22 cellular contexts compared by ENCODE assay signal in genomic region chr19:10363789-10364281, GRCh38. TPM values are rescaled to one million over a fixed set of nuclear protein-coding genes. Genes with fewer than 3 reads are reported as not detected.
DNase-seq lines count a peak whose midpoint lies in the region; ATAC-seq and TF ChIP-seq lines count a peak whose summit lies in the region.
"Had no signal": no experiment of that assay in that cellular context is flagged by ENCODE, and none has a peak within 500 bp of the region (broad histone marks: within the 10 kb centered on the region; RNA-seq: fewer than 3 reads in every experiment).

No MANE protein-coding gene starts in this region.

- H3K9me3 Mint-ChIP-seq in activated CD4-positive, alpha-beta T cell treated with anti-CD3 and anti-CD28 coated beads for 36 hours (ENCODE audit: low read depth) = no peaks in the 10 kb centered on the region
- H3K9me3 Mint-ChIP-seq: T-cell, type B pancreatic cell had no signal

- H3K4me3 Mint-ChIP-seq in activated CD4-positive, alpha-beta T cell treated with anti-CD3 and anti-CD28 coated beads for 36 hours = no peak overlapping the region
- H3K4me3 Mint-ChIP-seq: T-cell, type B pancreatic cell had no signal

- H3K9me3 ChIP-seq in mammary epithelial cell (replicated peaks; ENCODE audit: insufficient read depth, low read length) (no peaks in the 10 kb centered on the region), osteoblast (ENCODE audit: low read depth, low read length) (no peaks in the 10 kb centered on the region), Peyer's patch (no peaks in the 10 kb centered on the region)
- H3K9me3 ChIP-seq: BLaER1, lower lobe of right lung, pancreas, stomach had no signal

- BruUV-seq in mammary epithelial cell (replicated peaks; lab: Mats Ljungman, UMichigan) = no TSS peak

- H3K36me3 ChIP-seq in mammary epithelial cell (ENCODE audit: insufficient read depth, low read length) (peaks cover 13% of the 10 kb centered on the region), osteoblast (ENCODE audit: insufficient read depth, low read length) (peaks cover 38% of the 10 kb centered on the region), Peyer's patch (peaks cover 0 to 98% (median 0%) of the 10 kb centered on the region in 3 donors)

- H4K20me1 ChIP-seq in mammary epithelial cell (ENCODE audit: insufficient read depth, low read length) (no peaks in the 10 kb centered on the region), osteoblast (ENCODE audit: insufficient read depth, low read length) (peaks cover 6% of the 10 kb centered on the region)

- DNase-seq in activated CD4-positive, alpha-beta T cell treated with anti-CD3 and anti-CD28 coated beads for 36 hours = no peak
- no peak for DNase-seq in activated CD4-positive, alpha-beta T cell treated with anti-CD3 and anti-CD28 coated beads for 4 hours
- peak; percentile 85 for DNase-seq in M059J (ENCODE audit: low read depth)
- DNase-seq in mammary epithelial cell = peak; percentile 24
- DNase-seq in osteoblast (ENCODE audit: insufficient read length, low spot score, missing footprints) = peak; percentile 41
- no peak for DNase-seq in Peyer's patch
- DNase-seq: activated CD4-positive, alpha-beta T cell treated with anti-CD3 and anti-CD28 coated beads, Interleukin-2, amount 50 U/mL, for 1 hour; activated naive CD4-positive, alpha-beta T cell; aorta; Calu3; Karpas-422; lower lobe of right lung; NCI-H510A treated with DMSO at 0.1 percent for 48 hours; pancreas; SHP77; stomach; T-cell had no signal

- intact Hi-C loops in activated CD4-positive, alpha-beta T cell treated with anti-CD3 and anti-CD28 coated beads for 36 hours (cut with DNase I, micrococcal nuclease) = no loop called here
- intact Hi-C loops in mammary epithelial cell (cut with micrococcal nuclease) = no loop called here

- H3K4me3 ChIP-seq in mammary epithelial cell (replicated peaks in 1 of 3; ENCODE audit: insufficient read depth in 1 of 3, low read depth in 2 of 3, low read length in 3 of 3) (no peak overlapping the region), osteoblast (ENCODE audit: insufficient read depth, low read length) (no peak overlapping the region), Peyer's patch (no peak overlapping the region)
- H3K4me3 ChIP-seq: BLaER1, coronary artery, lower lobe of right lung, pancreas, stomach had no signal

- H3K27ac ChIP-seq in mammary epithelial cell (ENCODE audit: insufficient read depth, low read depth, low read length) (no peak overlapping the region), osteoblast (ENCODE audit: low read depth, low read length) (no peak overlapping the region), Peyer's patch (no peak overlapping the region)
- H3K27ac ChIP-seq: BLaER1, coronary artery, lower lobe of right lung, pancreas, stomach had no signal

- no peak overlapping the region for H2AFZ ChIP-seq in mammary epithelial cell (ENCODE audit: low read depth, low read length)
- H2AFZ ChIP-seq in osteoblast (ENCODE audit: low read length) = no peak overlapping the region

- H3K4me1 Mint-ChIP-seq in activated CD4-positive, alpha-beta T cell treated with anti-CD3 and anti-CD28 coated beads for 36 hours = no peaks in the 10 kb centered on the region
- H3K4me1 Mint-ChIP-seq: T-cell had no signal

- H3K4me2 ChIP-seq in mammary epithelial cell (ENCODE audit: insufficient read depth, low read depth, low read length) (no peak overlapping the region), osteoblast (ENCODE audit: insufficient read depth, low read length) (no peak overlapping the region)
- H3K4me2 ChIP-seq: BLaER1 had no signal

- H3K9ac ChIP-seq in mammary epithelial cell (ENCODE audit: insufficient read depth, low read length) = no peak overlapping the region
- H3K9ac ChIP-seq: BLaER1 had no signal

- in situ Hi-C loops in mammary epithelial cell (cut with MboI; ENCODE audit: low sequenced_read_pairs in 2 of 2) = no loop called here

- H3K27ac Mint-ChIP-seq in activated CD4-positive, alpha-beta T cell treated with anti-CD3 and anti-CD28 coated beads for 36 hours = no peak overlapping the region
- H3K27ac Mint-ChIP-seq: T-cell, type B pancreatic cell had no signal

- H3K36me3 Mint-ChIP-seq in activated CD4-positive, alpha-beta T cell treated with anti-CD3 and anti-CD28 coated beads for 36 hours (ENCODE audit: low read depth) = peaks cover 37% of the 10 kb centered on the region

- CTCF ChIA-PET in activated CD4-positive, alpha-beta T cell treated with anti-CD3 and anti-CD28 coated beads for 36 hours (lab: Charles Lee) = no interaction called here
- CTCF ChIA-PET in mammary epithelial cell (lab: Charles Lee; ENCODE audit: low non-redundant PET) = no interaction called here

- H3K27me3 Mint-ChIP-seq in activated CD4-positive, alpha-beta T cell treated with anti-CD3 and anti-CD28 coated beads for 36 hours = no peaks in the 10 kb centered on the region
- H3K27me3 Mint-ChIP-seq: T-cell, type B pancreatic cell had no signal

- POLR2A ChIA-PET in activated CD4-positive, alpha-beta T cell treated with anti-CD3 and anti-CD28 coated beads for 36 hours (lab: Charles Lee) = no interaction called here

- dilution Hi-C loops in mammary epithelial cell (cut with HindIII; ENCODE audit: low sequenced_read_pairs) = no loop called here

- no peak for TF ChIP-seq POLR2A in Peyer's patch (IDR thresholded peaks at IDR 0.05)

- no peak for TF ChIP-seq CTCF in mammary epithelial cell (conservative IDR thresholded peaks at IDR 0.05 in 1 of 2, IDR thresholded peaks at IDR 0.05 in 1 of 2; ENCODE audit: extremely low read depth in 1 of 2, insufficient read depth in 1 of 2, low read depth in 1 of 2, low read length in 2 of 2)
- TF ChIP-seq CTCF in osteoblast (IDR thresholded peaks at IDR 0.05; ENCODE audit: extremely low read depth, low read depth, low read length) = no peak
- no peak for TF ChIP-seq CTCF in Peyer's patch (IDR thresholded peaks at IDR 0.05)

- peaks cover 4% of the 10 kb centered on the region for H3K79me2 ChIP-seq in mammary epithelial cell (ENCODE audit: insufficient read depth, low read length)
- H3K79me2 ChIP-seq in osteoblast (ENCODE audit: insufficient read depth, low read length) = no peaks in the 10 kb centered on the region

- 45% methylated on average over 12 of the region's 12 CpGs for WGBS in mammary epithelial cell (ENCODE audit: low coverage, missing lambda C conversion rate)

- H3K27me3 ChIP-seq in mammary epithelial cell (ENCODE audit: insufficient read depth, low read length) = no peaks in the 10 kb centered on the region
- H3K27me3 ChIP-seq in osteoblast (ENCODE audit: insufficient read depth, low read length) = no peaks in the 10 kb centered on the region
- H3K27me3 ChIP-seq in Peyer's patch = no peaks in the 10 kb centered on the region
- H3K27me3 ChIP-seq: BLaER1, pancreas, stomach had no signal

- peak; percentile 12 for ATAC-seq in activated CD4-positive, alpha-beta T cell treated with anti-CD3 and anti-CD28 coated beads for 36 hours
- ATAC-seq in GM18867 (IDR thresholded peaks at IDR 0.05; ENCODE audit: unreplicated experiment) (no peak), HG03025 (IDR thresholded peaks at IDR 0.05; ENCODE audit: low FRiP score, unreplicated experiment) (no peak)
- ATAC-seq: lower lobe of right lung, T-cell had no signal

- no peaks in the 10 kb centered on the region for H3K4me1 ChIP-seq in mammary epithelial cell (ENCODE audit: insufficient read depth, low read length)
- no peaks in the 10 kb centered on the region for H3K4me1 ChIP-seq in osteoblast (ENCODE audit: insufficient read depth, low read length)
- no peaks in the 10 kb centered on the region for H3K4me1 ChIP-seq in Peyer's patch
- H3K4me1 ChIP-seq: lower lobe of right lung, pancreas, stomach had no signal

RNA-seq across cellular contexts. Expression of gene TYK2, which starts 16.5 kb away (rescaled TPM):
- total RNA-seq in activated CD4-positive, alpha-beta T cell treated with anti-CD3 and anti-CD28 coated beads for 36 hours = 100 to 1,000 TPM; 151 to 197 TPM
- 88.7 and 89.3 TPM in 2 replicates for total RNA-seq in M059J (2014; rRNA removed; shearing (Covaris generic))
- total RNA-seq in mammary epithelial cell (100 to 1,000 TPM in 1 of 2 donors, 10 to 100 TPM in 1; 43.5 to 110 TPM), osteoblast (52.5 and 72.7 TPM in 2 replicates), Peyer's patch (100 to 1,000 TPM; 138 to 531 (median 246) TPM)
- 29.4 TPM for polyA plus RNA-seq in mammary epithelial cell
- polyA minus RNA-seq in mammary epithelial cell = 100 TPM

RNA-seq across cellular contexts. Expression of gene ICAM3, which starts 24.4 kb away (rescaled TPM):
- total RNA-seq in activated CD4-positive, alpha-beta T cell treated with anti-CD3 and anti-CD28 coated beads for 36 hours = 100 to 1,000 TPM; 109 to 122 TPM
- total RNA-seq in M059J (2014; rRNA removed; shearing (Covaris generic)) = not detected in 2 replicates
- total RNA-seq in mammary epithelial cell = 10 to 100 TPM in 1 of 2 donors, 1 to 10 TPM in 1; 4.3 to 10.2 TPM
- 9.6 TPM for polyA plus RNA-seq in mammary epithelial cell
- polyA minus RNA-seq in mammary epithelial cell = not detected
- 3.2 and 3.6 TPM in 2 replicates for total RNA-seq in osteoblast
- total RNA-seq in Peyer's patch = 10 to 100 TPM in 3 of 4 donors, 1 to 10 TPM in 1; 5.5 to 20.6 (median 10.8) TPM

RNA-seq across cellular contexts. Expression of gene RAVER1, which starts 30.5 kb away (rescaled TPM):
- 10 to 100 TPM; 83.7 to 90.8 TPM for total RNA-seq in activated CD4-positive, alpha-beta T cell treated with anti-CD3 and anti-CD28 coated beads for 36 hours
- total RNA-seq in M059J (2014; rRNA removed; shearing (Covaris generic)) = 14.3 and 33.5 TPM in 2 replicates
- 10 to 100 TPM in 1 of 2 donors, 1 to 10 TPM in 1; 8.3 to 43.0 TPM for total RNA-seq in mammary epithelial cell
- 7.6 TPM for polyA plus RNA-seq in mammary epithelial cell
- 7.6 TPM for polyA minus RNA-seq in mammary epithelial cell
- total RNA-seq in osteoblast = 8.0 TPM in 2 replicates
- 10 to 100 TPM; 42.1 to 66.5 (median 55.8) TPM for total RNA-seq in Peyer's patch

RNA-seq across cellular contexts. Expression of gene CDC37, which starts 39.5 kb away (rescaled TPM):
- 100 to 1,000 TPM; 178 to 190 TPM for total RNA-seq in activated CD4-positive, alpha-beta T cell treated with anti-CD3 and anti-CD28 coated beads for 36 hours
- 109 and 233 TPM in 2 replicates for total RNA-seq in M059J (2014; rRNA removed; shearing (Covaris generic))
- 100 to 1,000 TPM; 114 to 217 TPM for total RNA-seq in mammary epithelial cell
- polyA plus RNA-seq in mammary epithelial cell = 348 TPM
- polyA minus RNA-seq in mammary epithelial cell = 108 TPM
- total RNA-seq in osteoblast = 131 and 154 TPM in 2 replicates
- 100 to 1,000 TPM; 118 to 443 (median 159) TPM for total RNA-seq in Peyer's patch

RNA-seq across cellular contexts. Expression of gene FDX2, which starts 48.0 kb away (rescaled TPM):
- total RNA-seq in activated CD4-positive, alpha-beta T cell treated with anti-CD3 and anti-CD28 coated beads for 36 hours = 10 to 100 TPM; 11.7 to 13.3 TPM
- total RNA-seq in M059J (2014; rRNA removed; shearing (Covaris generic)) = 26.7 and 37.9 TPM in 2 replicates
- total RNA-seq in mammary epithelial cell (10 to 100 TPM; 23.5 to 28.7 TPM), osteoblast (14.7 and 17.7 TPM in 2 replicates), Peyer's patch (10 to 100 TPM in 3 of 4 donors, 1 to 10 TPM in 1; 8.3 to 22.2 (median 12.5) TPM)
- 38.2 TPM for polyA plus RNA-seq in mammary epithelial cell
- 3.6 TPM for polyA minus RNA-seq in mammary epithelial cell

Comparison
In these comparisons a context has a peak if more than half of its experiments do, and no peak if none do; other contexts are left out.
1. DNase-seq: peak in M059J (single experiment), mammary epithelial cell (single experiment) and osteoblast (single experiment); none in activated CD4-positive, alpha-beta T cell treated with anti-CD3 and anti-CD28 coated beads for 36 hours (single experiment), activated CD4-positive, alpha-beta T cell treated with anti-CD3 and anti-CD28 coated beads for 4 hours (0 of 2) and Peyer's patch (0 of 3).
2. RNA of gene ICAM3, which starts 24.4 kb away (total RNA-seq): 109 to 122 TPM in activated CD4-positive, alpha-beta T cell treated with anti-CD3 and anti-CD28 coated beads for 36 hours; 5.5 to 20.6 TPM in Peyer's patch, 4.3 to 10.2 TPM in mammary epithelial cell, 3.2 to 3.6 TPM in osteoblast and not detected in M059J; every median in the first group is over 4 times any median in the second.